In genomic region chr11:6076443-6076842, GRCh38 we compare ENCODE assay signal across 13 cellular contexts. TPM values are rescaled to one million over a fixed set of nuclear protein-coding genes. Genes with fewer than 3 reads are reported as not detected.
"Had no signal": no experiment of that assay in that cellular context is flagged by ENCODE, and none has a peak within 500 bp of the region (broad histone marks: within the 10 kb centered on the region; RNA-seq: fewer than 3 reads in every experiment).

No MANE protein-coding gene starts in this region.

RNA-seq across cellular contexts. Expression of gene OR56B4, which starts 31.0 kb away (rescaled TPM):
- total RNA-seq: OCI-LY7; PC-3; PC-9; Peyer's patch; Right ventricle myocardium inferior; Right ventricle myocardium superior; RPMI7951; SJCRH30; SJSA1; SK-MEL-5; T-cell; T-helper 1 cell treated with Interleukin-12 subunit alpha and Interleukin-12 subunit beta and Interleukin-4 antibody, amounts not matched to agents 30 ng/mL and 1 ng/mL, for 36 hours had no signal
- polyA plus RNA-seq: SK-N-SH had no signal

RNA-seq across cellular contexts. Expression of gene OR56A1, which starts 45.9 kb away (rescaled TPM):
- total RNA-seq: OCI-LY7; PC-3; PC-9; Peyer's patch; Right ventricle myocardium inferior; Right ventricle myocardium superior; RPMI7951; SJCRH30; SJSA1; SK-MEL-5; T-helper 1 cell treated with Interleukin-12 subunit alpha and Interleukin-12 subunit beta and Interleukin-4 antibody, amounts not matched to agents 30 ng/mL and 1 ng/mL, for 36 hours had no signal
- polyA plus RNA-seq: SK-N-SH had no signal
